2 cellular contexts compared by ENCODE assay signal in genomic region chr14:51609987-51610283, GRCh38.
TF ChIP-seq lines count a peak whose summit lies in the region.

No MANE protein-coding gene starts in this region.

TF ChIP-seq in A549, 52 proteins besides CTCF, POLR2A, EP300 and RAD21:
- peak; percentile 81 for TF ChIP-seq MAFK (IDR thresholded peaks at IDR 0.05; ENCODE audit: partially characterized antibody)
- no peak for TF ChIP-seq RNF2 (IDR thresholded peaks at IDR 0.05; ENCODE audit: borderline replicate concordance, low read depth)
- no peak for TF ChIP-seq TP53 (CRISPR knock-in tag; IDR thresholded peaks at IDR 0.05)

TF ChIP-seq in IMR-90, 13 proteins besides CTCF, POLR2A, EP300 and RAD21:
- TF ChIP-seq FOS (IDR thresholded peaks at IDR 0.05; ENCODE audit: low read depth, low read length), result no peak
- peak; percentile 31; the same call in 1 of the 2 replicates for TF ChIP-seq BHLHE40 (IDR thresholded peaks at IDR 0.05; ENCODE audit: low read depth, low read length)
- TF ChIP-seq RFX5 (IDR thresholded peaks at IDR 0.05; ENCODE audit: low read depth, low read length), result no peak
- no peak for TF ChIP-seq MXI1 (IDR thresholded peaks at IDR 0.05; ENCODE audit: borderline replicate concordance, low read depth, low read length)
- no peak for TF ChIP-seq CEBPB (IDR thresholded peaks at IDR 0.05; ENCODE audit: low read depth, low read length)
- no peak for TF ChIP-seq CHD1 (IDR thresholded peaks at IDR 0.05; ENCODE audit: low read depth, low read length)
- TF ChIP-seq MAFK (IDR thresholded peaks at IDR 0.05; ENCODE audit: low read depth, low read length), result peak; percentile 70
- no peak for TF ChIP-seq ELK1 (IDR thresholded peaks at IDR 0.05; ENCODE audit: borderline replicate concordance, low read depth, low read length)
- peak; percentile 67 for TF ChIP-seq NFE2L2 (IDR thresholded peaks at IDR 0.05; ENCODE audit: low read depth, low read length)
- TF ChIP-seq USF2 (IDR thresholded peaks at IDR 0.05; ENCODE audit: low read depth, low read length), result peak; percentile 62
- no peak for TF ChIP-seq SMC3 (IDR thresholded peaks at IDR 0.05; ENCODE audit: low read depth, low read length)
- no peak for TF ChIP-seq RCOR1 (IDR thresholded peaks at IDR 0.05; ENCODE audit: insufficient replicate concordance, low read length)
- no peak for TF ChIP-seq MAZ (IDR thresholded peaks at IDR 0.05; ENCODE audit: borderline replicate concordance, low read depth, low read length)
